1 cellular context compared by ENCODE assay signal in the genomic region with DNA sequence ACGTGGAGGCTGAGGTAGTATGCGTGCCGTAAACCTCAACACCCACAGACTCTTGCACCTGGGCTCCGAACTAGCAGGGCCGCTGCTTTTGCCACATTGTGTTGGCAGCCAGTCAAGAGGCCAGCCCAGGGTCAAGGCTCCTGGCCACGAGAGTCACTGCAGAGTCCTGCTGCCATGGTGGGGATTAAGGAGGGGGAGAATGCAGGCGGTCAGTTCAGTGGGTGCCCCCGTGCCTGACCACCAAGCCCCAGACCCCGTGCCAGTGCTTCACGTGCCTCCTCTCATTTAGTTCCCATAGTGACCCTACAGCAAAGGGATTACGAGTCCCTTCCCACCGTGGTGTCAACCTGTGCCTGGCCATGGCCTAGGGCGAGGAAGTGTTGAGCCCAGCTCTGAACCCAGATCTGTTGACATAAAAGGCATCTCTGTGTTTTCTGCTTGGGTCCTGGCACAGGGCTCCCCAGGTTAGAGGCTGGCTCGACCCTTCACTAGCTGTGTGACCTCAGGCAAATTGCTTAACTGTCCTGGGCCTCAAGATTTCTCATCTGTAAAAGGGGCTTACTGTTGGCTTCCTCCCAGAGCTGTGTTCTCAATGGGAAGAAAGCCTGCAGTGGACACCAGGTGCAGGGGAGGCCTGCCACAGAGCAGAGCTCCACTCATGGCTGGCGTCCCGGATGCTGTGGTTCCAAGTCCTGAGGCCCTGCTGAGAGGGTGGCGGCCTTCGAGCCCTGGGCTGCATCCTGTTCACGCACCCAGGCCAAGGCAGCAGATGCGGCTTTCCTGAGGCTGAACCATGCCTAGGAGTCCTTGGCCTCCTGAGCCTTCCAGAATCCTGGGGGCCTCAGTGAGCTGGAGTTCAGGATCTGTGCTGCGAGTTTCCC.
TF ChIP-seq lines count a peak whose summit lies in the region.

No MANE protein-coding gene starts in this region.

TF ChIP-seq in H1, 55 proteins besides CTCF, POLR2A, EP300 and RAD21:
- TF ChIP-seq JUN (IDR thresholded peaks at IDR 0.05; ENCODE audit: low read depth, low read length) (no peak), RFX5 (IDR thresholded peaks at IDR 0.05; ENCODE audit: borderline replicate concordance, low read depth, low read length) (no peak), CHD2 (IDR thresholded peaks at IDR 0.05; ENCODE audit: low read length) (no peak)
- TF ChIP-seq, protein P1, sequence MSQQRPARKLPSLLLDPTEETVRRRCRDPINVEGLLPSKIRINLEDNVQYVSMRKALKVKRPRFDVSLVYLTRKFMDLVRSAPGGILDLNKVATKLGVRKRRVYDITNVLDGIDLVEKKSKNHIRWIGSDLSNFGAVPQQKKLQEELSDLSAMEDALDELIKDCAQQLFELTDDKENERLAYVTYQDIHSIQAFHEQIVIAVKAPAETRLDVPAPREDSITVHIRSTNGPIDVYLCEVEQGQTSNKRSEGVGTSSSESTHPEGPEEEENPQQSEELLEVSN (IDR thresholded peaks at IDR 0.05): no peak
